In genomic region chr6:142207265-142207877, GRCh38 we compare ENCODE assay signal across 8 cellular contexts.
A peak's percentile ranks its signal among the peaks of the same experiment; 100 is the strongest.
DNase-seq lines count a peak whose midpoint lies in the region; ATAC-seq lines count a peak whose summit lies in the region.

No MANE protein-coding gene starts in this region.

- H3K36me3 Mint-ChIP-seq in activated T-cell treated with anti-CD3 and anti-CD28 coated beads, Interleukin-2, amount 50 U/mL, for 72 hours (ENCODE audit: insufficient read depth in 2 of 2), result peaks cover 12 to 39% of the 10 kb centered on the region in 2 donors

- peak; percentile 64 for DNase-seq in DMS 273 (lab: John Stamatoyannopoulos, UW; ENCODE audit: unreplicated experiment)
- DNase-seq in DMS 273 treated with DMSO at 0.1 percent for 48 hours (lab: John Stamatoyannopoulos, UW), result no peak
- peak; percentile 12 for DNase-seq in NCI-H82 treated with DMSO at 0.1 percent for 48 hours (lab: John Stamatoyannopoulos, UW; ENCODE audit: unreplicated experiment)
- DNase-seq in activated T-cell treated with anti-CD3 and anti-CD28 coated beads, Interleukin-2, amount 50 U/mL, for 72 hours, result peak; percentile 19 to 33
- peak; percentile 16 for DNase-seq in germinal center (ENCODE audit: low spot score)
- DNase-seq in renal cortical epithelial cell (ENCODE audit: low read depth), result peak; percentile 37

- no peaks in the 10 kb centered on the region for H3K27me3 Mint-ChIP-seq in activated T-cell treated with anti-CD3 and anti-CD28 coated beads, Interleukin-2, amount 50 U/mL, for 72 hours (ENCODE audit: low read depth)

- H3K9me3 Mint-ChIP-seq in activated T-cell treated with anti-CD3 and anti-CD28 coated beads, Interleukin-2, amount 50 U/mL, for 72 hours, result peaks cover 3% of the 10 kb centered on the region in 2 donors

- H3K4me3 Mint-ChIP-seq in activated T-cell treated with anti-CD3 and anti-CD28 coated beads, Interleukin-2, amount 50 U/mL, for 72 hours, result no peak overlapping the region

- H3K4me1 Mint-ChIP-seq in activated T-cell treated with anti-CD3 and anti-CD28 coated beads, Interleukin-2, amount 50 U/mL, for 72 hours (ENCODE audit: low read depth), result no peaks in the 10 kb centered on the region

- no peak overlapping the region for H3K27ac Mint-ChIP-seq in activated T-cell treated with anti-CD3 and anti-CD28 coated beads, Interleukin-2, amount 50 U/mL, for 72 hours

- ATAC-seq in HG02759 (IDR thresholded peaks at IDR 0.05; ENCODE audit: unreplicated experiment) (peak; percentile 67), GM21360 (IDR thresholded peaks at IDR 0.05; ENCODE audit: unreplicated experiment) (no peak)
- peak in 1 of 2 donors; percentile 39 for ATAC-seq in activated T-cell treated with anti-CD3 and anti-CD28 coated beads, Interleukin-2, amount 50 U/mL, for 72 hours (replicated peaks in 1 of 2)
